8 cellular contexts compared by ENCODE assay signal in genomic region chr17:40314557-40314953, GRCh38. TPM values are rescaled to one million over a fixed set of nuclear protein-coding genes. Genes with fewer than 3 reads are reported as not detected.
DNase-seq lines count a peak whose midpoint lies in the region; ATAC-seq and TF ChIP-seq lines count a peak whose summit lies in the region.

No MANE protein-coding gene starts in this region.

- no peak for TF ChIP-seq CTCF in choroid plexus epithelial cell (conservative IDR thresholded peaks at IDR 0.05; ENCODE audit: low read depth, low read length)

- peaks cover 5% of the 10 kb centered on the region for H3K79me1 ChIP-seq in mesenchymal stem cell (replicated peaks; ENCODE audit: low read length, poor library complexity, severe bottlenecking)

- H3K9ac ChIP-seq in mesenchymal stem cell (ENCODE audit: low read length): no peak overlapping the region

- peak overlapping the region; percentile 7 to 28 for H3K18ac ChIP-seq in mesenchymal stem cell (ENCODE audit: low read depth in 1 of 2, low read length in 2 of 2)

- H3K4ac ChIP-seq in mesenchymal stem cell (ENCODE audit: low read depth in 1 of 2, low read length in 2 of 2): peak overlapping the region; percentile 28 to 66

- no peaks in the 10 kb centered on the region for H3K9me3 Mint-ChIP-seq in activated CD4-positive, alpha-beta T cell treated with anti-CD3 and anti-CD28 coated beads, Interleukin-2, amount 10 ng/mL, durations not matched to agents 24 days and 14 days

- H3K27ac Mint-ChIP-seq in activated CD4-positive, alpha-beta T cell treated with anti-CD3 and anti-CD28 coated beads, Interleukin-2, amount 10 ng/mL, durations not matched to agents 24 days and 14 days: peak overlapping the region; percentile 55

- peak overlapping the region in 1 of 2 experiments; percentile 53 for H3K14ac ChIP-seq in mesenchymal stem cell (ENCODE audit: low read length in 2 of 2)

- peak overlapping the region; percentile 47 for H3K4me2 ChIP-seq in mesenchymal stem cell (ENCODE audit: low read length, poor library complexity, severe bottlenecking)

- H3K27me3 Mint-ChIP-seq in activated CD4-positive, alpha-beta T cell treated with anti-CD3 and anti-CD28 coated beads, Interleukin-2, amount 10 ng/mL, durations not matched to agents 24 days and 14 days: peaks cover 2% of the 10 kb centered on the region

- 23% methylated on average over 3 of the region's 3 CpGs for WGBS in mesenchymal stem cell

- H4K91ac ChIP-seq in mesenchymal stem cell (ENCODE audit: low read length): peak overlapping the region; percentile 28

- peak overlapping the region; percentile 19 for H2BK5ac ChIP-seq in mesenchymal stem cell (ENCODE audit: low read depth, low read length, poor library complexity, severe bottlenecking)

- H3K27me3 ChIP-seq in mesenchymal stem cell (ENCODE audit: control insufficient read depth in 1 of 2, insufficient read depth in 1 of 2, low read length in 2 of 2): no peaks in the 10 kb centered on the region

- no peak overlapping the region for H3K4me3 Mint-ChIP-seq in activated CD4-positive, alpha-beta T cell treated with anti-CD3 and anti-CD28 coated beads, Interleukin-2, amount 10 ng/mL, durations not matched to agents 24 days and 14 days

- ATAC-seq in GM19467 (IDR thresholded peaks at IDR 0.05; ENCODE audit: unreplicated experiment) (no peak), GM19328 (IDR thresholded peaks at IDR 0.05; ENCODE audit: unreplicated experiment) (no peak)

- H3K27ac ChIP-seq in mesenchymal stem cell (ENCODE audit: low read length, poor library complexity, severe bottlenecking): peak overlapping the region; percentile 88

- peak overlapping the region; percentile 47 for H2AK5ac ChIP-seq in mesenchymal stem cell (ENCODE audit: low read length, severe bottlenecking)

- H3K23ac ChIP-seq in mesenchymal stem cell (ENCODE audit: low read length in 2 of 2): no peak overlapping the region

- H3K4me3 ChIP-seq in choroid plexus epithelial cell (ENCODE audit: low read depth, low read length) (no peak overlapping the region), mesenchymal stem cell (ENCODE audit: insufficient read depth in 1 of 2, low read depth in 1 of 2, low read length in 2 of 2) (no peak overlapping the region)

- no peaks in the 10 kb centered on the region for H3K36me3 Mint-ChIP-seq in activated CD4-positive, alpha-beta T cell treated with anti-CD3 and anti-CD28 coated beads, Interleukin-2, amount 10 ng/mL, durations not matched to agents 24 days and 14 days (ENCODE audit: low read depth)

- no peak overlapping the region for H2BK120ac ChIP-seq in mesenchymal stem cell (ENCODE audit: low read depth, low read length)

- peaks cover 62% of the 10 kb centered on the region for H3K4me1 Mint-ChIP-seq in activated CD4-positive, alpha-beta T cell treated with anti-CD3 and anti-CD28 coated beads, Interleukin-2, amount 10 ng/mL, durations not matched to agents 24 days and 14 days

- H3K36me3 ChIP-seq in mesenchymal stem cell (ENCODE audit: control insufficient read depth in 1 of 2, insufficient read depth in 2 of 2, low read depth in 1 of 2, low read length in 2 of 2): no peaks in the 10 kb centered on the region

- no peaks in the 10 kb centered on the region for H3K9me3 ChIP-seq in mesenchymal stem cell (ENCODE audit: control insufficient read depth, low read length)

- no peak overlapping the region for H2BK15ac ChIP-seq in mesenchymal stem cell (ENCODE audit: low read depth, poor library complexity, severe bottlenecking)

- intact Hi-C loops in activated CD4-positive, alpha-beta T cell treated with anti-CD3 and anti-CD28 coated beads, Interleukin-2, amount 10 ng/mL, durations not matched to agents 24 days and 14 days (cut with micrococcal nuclease): no loop called here

- H4K8ac ChIP-seq in mesenchymal stem cell (ENCODE audit: low read length): peak overlapping the region; percentile 74

- DNase-seq in DMS79 (lab: John Stamatoyannopoulos, UW) (peak; percentile 93), NCI-H2107 (lab: John Stamatoyannopoulos, UW) (peak; percentile 82), choroid plexus epithelial cell (ENCODE audit: low read depth) (peak; percentile 70), mesenchymal stem cell (peak; percentile 93)
- DNase-seq in activated CD4-positive, alpha-beta T cell treated with anti-CD3 and anti-CD28 coated beads, Interleukin-2, amount 10 ng/mL, durations not matched to agents 24 days and 14 days: peak; percentile 79
- peak; percentile 87 for DNase-seq in stimulated activated CD8-positive, alpha-beta memory T cell treated with anti-CD3 and anti-CD28 coated beads, Interleukin-4, amount 100 ng/mL, for 48 hours

- H2AFZ ChIP-seq in mesenchymal stem cell (ENCODE audit: low read depth, low read length): no peak overlapping the region

- H3K4me1 ChIP-seq in mesenchymal stem cell (ENCODE audit: control insufficient read depth, insufficient read depth, low read depth, low read length): peaks cover 81% of the 10 kb centered on the region

- H2BK12ac ChIP-seq in mesenchymal stem cell (ENCODE audit: low read length in 2 of 2): peak overlapping the region; percentile 21 to 59

RNA-seq across cellular contexts. Expression of gene RARA, which starts 5.6 kb away (rescaled TPM):
- 24.0 and 26.2 TPM in 2 replicates for total RNA-seq in activated CD4-positive, alpha-beta T cell treated with anti-CD3 and anti-CD28 coated beads, Interleukin-2, amount 10 ng/mL, durations not matched to agents 24 days and 14 days
- polyA plus RNA-seq in mesenchymal stem cell (2013, experiment 1 of 2): 32.6 TPM
- 32.1 TPM for polyA plus RNA-seq in mesenchymal stem cell (2013, experiment 2 of 2)

RNA-seq across cellular contexts. Expression of gene CDC6, which starts 26.9 kb away (rescaled TPM):
- total RNA-seq in activated CD4-positive, alpha-beta T cell treated with anti-CD3 and anti-CD28 coated beads, Interleukin-2, amount 10 ng/mL, durations not matched to agents 24 days and 14 days: 139 and 142 TPM in 2 replicates
- 8.5 TPM for polyA plus RNA-seq in mesenchymal stem cell (2013, experiment 1 of 2)
- polyA plus RNA-seq in mesenchymal stem cell (2013, experiment 2 of 2): 9.1 TPM

RNA-seq across cellular contexts. Expression of gene GJD3, which starts 50.0 kb away (rescaled TPM):
- 0.23 and 0.38 TPM in 2 replicates for total RNA-seq in activated CD4-positive, alpha-beta T cell treated with anti-CD3 and anti-CD28 coated beads, Interleukin-2, amount 10 ng/mL, durations not matched to agents 24 days and 14 days
- polyA plus RNA-seq in mesenchymal stem cell (2013, experiment 1 of 2): 0.44 TPM
- polyA plus RNA-seq in mesenchymal stem cell (2013, experiment 2 of 2): 0.29 TPM
